In the genomic region with DNA sequence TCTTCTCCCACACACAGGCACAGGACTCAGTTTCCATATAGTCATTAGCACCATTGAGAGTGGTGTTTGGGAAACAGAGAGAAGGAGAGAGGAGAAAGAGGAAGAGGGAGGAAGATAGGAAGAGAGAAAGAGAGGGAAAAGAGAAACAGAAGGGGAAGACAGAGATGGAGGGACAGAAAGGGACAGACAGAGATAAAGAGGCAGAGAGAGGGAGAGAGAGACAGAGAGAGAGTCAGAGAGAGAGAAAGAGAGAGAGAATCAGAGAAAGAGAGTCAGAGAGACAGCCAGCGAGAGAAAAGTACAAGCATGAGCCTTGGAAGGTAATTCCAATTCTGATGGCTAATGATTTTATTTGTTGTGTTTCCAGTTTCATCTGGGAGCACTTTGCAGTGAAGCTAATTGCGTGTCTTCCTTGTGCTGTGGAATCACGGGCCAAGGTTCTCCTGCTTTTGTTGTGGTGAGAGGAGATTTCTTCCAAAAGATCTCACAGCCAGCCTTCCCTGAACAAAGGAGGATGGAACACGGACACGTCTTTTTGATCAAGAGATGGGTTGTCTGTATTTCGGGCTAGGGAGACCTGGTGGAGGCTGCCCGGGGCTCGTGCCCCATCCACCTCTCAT, we compare ENCODE assay signal across 19 cellular contexts.
"Had no signal": no experiment of that assay in that cellular context is flagged by ENCODE, and none has a peak within 500 bp of the region (broad histone marks: within the 10 kb centered on the region; RNA-seq: fewer than 3 reads in every experiment).

No MANE protein-coding gene starts in this region.

- H3K4me3 Mint-ChIP-seq: immature natural killer cell, naive B cell, nephron, type B pancreatic cell had no signal

- H3K9me3 Mint-ChIP-seq: immature natural killer cell, nephron, type B pancreatic cell had no signal

- H3K36me3 Mint-ChIP-seq: immature natural killer cell, naive B cell, type B pancreatic cell had no signal

- H3K36me3 ChIP-seq: esophagus squamous epithelium, left ventricle myocardium inferior, lower lobe of right lung, stomach, thyroid gland, uterus had no signal

- H3K9me3 ChIP-seq: esophagus squamous epithelium, left ventricle myocardium inferior, lower lobe of right lung, stomach, thyroid gland, uterus had no signal

- H3K4me1 Mint-ChIP-seq: immature natural killer cell, naive B cell had no signal

- H3K27me3 Mint-ChIP-seq: naive B cell had no signal

- H3K27ac Mint-ChIP-seq: immature natural killer cell, naive B cell, type B pancreatic cell had no signal

- H3K27me3 ChIP-seq: esophagus squamous epithelium, thyroid gland, uterus had no signal

- H3K27ac ChIP-seq: foreskin keratinocyte, left ventricle myocardium inferior, lower lobe of right lung, thyroid gland had no signal

- DNase-seq: effector memory CD4-positive, alpha-beta T cell; esophagus squamous epithelium; foreskin keratinocyte; immature natural killer cell; left cardiac atrium; left ventricle myocardium inferior; lower lobe of right lung; mesenchymal stem cell; midbrain; naive B cell; small intestine; stimulated activated CD4-positive, alpha-beta T cell treated with anti-CD3 and anti-CD28 coated beads, Interleukin-12 subunit alpha, Interleukin-12 subunit beta, amount 100 ng/mL, for 4 hours; stimulated activated naive CD4-positive, alpha-beta T cell; stomach; substantia nigra; thyroid gland; uterus had no signal

- H3K4me1 ChIP-seq: foreskin keratinocyte had no signal

- H3K4me3 ChIP-seq: esophagus squamous epithelium, left ventricle myocardium inferior, lower lobe of right lung, stomach, thyroid gland, uterus had no signal
